Comparison of ENCODE assay signal across 19 cellular contexts in genomic region chr1:67835663-67836452, GRCh38. TPM values are rescaled to one million over a fixed set of nuclear protein-coding genes. Genes with fewer than 3 reads are reported as not detected.
DNase-seq lines count a peak whose midpoint lies in the region; ATAC-seq and TF ChIP-seq lines count a peak whose summit lies in the region.
"Had no signal": no experiment of that assay in that cellular context is flagged by ENCODE, and none has a peak within 500 bp of the region (broad histone marks: within the 10 kb centered on the region; RNA-seq: fewer than 3 reads in every experiment).

No MANE protein-coding gene starts in this region.

- 27% methylated on average over 3 of the region's 3 CpGs for WGBS in mammary epithelial cell (ENCODE audit: low coverage, missing lambda C conversion rate)

- no peaks in the 10 kb centered on the region for H3K9me2 ChIP-seq in GM23338 (ENCODE audit: insufficient read depth)

- no peaks in the 10 kb centered on the region for H3K9me3 Mint-ChIP-seq in MCF 10A (ENCODE audit: unreplicated experiment)
- H3K9me3 Mint-ChIP-seq in GM23338: no peaks in the 10 kb centered on the region

- H3K4me2 ChIP-seq in mammary epithelial cell (ENCODE audit: insufficient read depth, low read depth, low read length) (peak overlapping the region; percentile 25), GM23338 (no peak overlapping the region)

- no peaks in the 10 kb centered on the region for H3K27me3 Mint-ChIP-seq in MCF 10A (ENCODE audit: insufficient read depth, unreplicated experiment)
- peaks cover 34% of the 10 kb centered on the region for H3K27me3 Mint-ChIP-seq in GM23338 (ENCODE audit: insufficient read depth, low read depth, poor library complexity)

- no peaks in the 10 kb centered on the region for H3K36me3 Mint-ChIP-seq in MCF 10A (ENCODE audit: insufficient read depth, unreplicated experiment)
- no peaks in the 10 kb centered on the region for H3K36me3 Mint-ChIP-seq in GM23338 (ENCODE audit: low read depth)
- H3K36me3 Mint-ChIP-seq: CD4-positive, alpha-beta memory T cell had no signal

- no peaks in the 10 kb centered on the region; the same call in 1 of the 2 replicates for H3F3A ChIP-seq in GM23338 (replicated peaks; ENCODE audit: low read depth)

- H4K20me1 ChIP-seq in mammary epithelial cell (ENCODE audit: insufficient read depth, low read length) (no peaks in the 10 kb centered on the region), GM23338 (replicated peaks; ENCODE audit: insufficient read depth) (no peaks in the 10 kb centered on the region)

- H3K4me3 ChIP-seq in breast epithelium (no peak overlapping the region), mammary epithelial cell (replicated peaks in 1 of 3; ENCODE audit: insufficient read depth in 1 of 3, low read depth in 2 of 3, low read length in 3 of 3) (no peak overlapping the region), skin epidermis (no peak overlapping the region), GM23338 (no peak overlapping the region)
- H3K4me3 ChIP-seq: SJCRH30 had no signal

- no peak for ATAC-seq in HG03139 (IDR thresholded peaks at IDR 0.05; ENCODE audit: unreplicated experiment)
- ATAC-seq in GM23338: no peak

- CTCF ChIA-PET in MCF 10A (lab: Yijun Ruan, JAX): interaction anchor here (0.6 to 10.4 kb wide), 14 partner anchors 14 to 624 kb away, joined by 3 to 174 read pairs (median 3); no protein-coding TSS in a partner anchor
- CTCF ChIA-PET in mammary epithelial cell (lab: Charles Lee; ENCODE audit: low non-redundant PET): no interaction called here

- no peak overlapping the region for H3K27ac ChIP-seq in breast epithelium
- peak overlapping the region; percentile 78 for H3K27ac ChIP-seq in mammary epithelial cell (ENCODE audit: insufficient read depth, low read depth, low read length)
- peak overlapping the region in 12 of 21 experiments; percentile 13 to 97 (median 40) for H3K27ac ChIP-seq in skin epidermis
- H3K27ac ChIP-seq in GM23338 (ENCODE audit: low read depth): no peak overlapping the region
- H3K27ac ChIP-seq: RWPE1, SJCRH30 had no signal

- DNase-seq in MCF 10A (ENCODE audit: unreplicated experiment) (no peak), breast epithelium (ENCODE audit: low spot score in 2 of 2) (no peak), mammary epithelial cell (no peak), HuH-7.5 (ENCODE audit: low spot score) (no peak), GM23338 (ENCODE audit: low spot score) (no peak)
- DNase-seq in stimulated activated CD4-positive, alpha-beta T cell treated with anti-CD3 and anti-CD28 coated beads, Interleukin-2, amount 100 ng/mL, for 24 hours: no peak
- DNase-seq: 8988T; Calu3; CD4-positive, alpha-beta memory T cell; DMS79 treated with DMSO at 0.1 percent for 48 hours; HCEC 1CT; Kasumi-1; NCI-H187 treated with DMSO at 0.1 percent for 48 hours; NCI-H2171; NCI-H446 treated with DMSO at 0.1 percent for 48 hours; SJCRH30 had no signal

- in situ Hi-C loops in mammary epithelial cell (cut with MboI; ENCODE audit: low sequenced_read_pairs in 2 of 2): loop anchor here in 1 of 2 donors (5.0 to 25.0 kb wide), 3 partner anchors 64 to 299 kb away; no protein-coding TSS in a partner anchor

- dilution Hi-C loops in mammary epithelial cell (cut with HindIII; ENCODE audit: low sequenced_read_pairs): no loop called here

- TF ChIP-seq CTCF in MCF 10A (IDR thresholded peaks at IDR 0.05; ENCODE audit: unreplicated experiment) (no peak), breast epithelium (IDR thresholded peaks at IDR 0.05) (no peak), mammary epithelial cell (conservative IDR thresholded peaks at IDR 0.05 in 1 of 2, IDR thresholded peaks at IDR 0.05 in 1 of 2; ENCODE audit: extremely low read depth in 1 of 2, insufficient read depth in 1 of 2, low read depth in 1 of 2, low read length in 2 of 2) (no peak), GM23338 (conservative IDR thresholded peaks at IDR 0.05; ENCODE audit: low read depth in 2 of 2) (no peak)

- H3K79me2 ChIP-seq in mammary epithelial cell (ENCODE audit: insufficient read depth, low read length) (peaks cover 27% of the 10 kb centered on the region), GM23338 (replicated peaks; ENCODE audit: insufficient read depth) (no peaks in the 10 kb centered on the region)

- H3K36me3 ChIP-seq in breast epithelium (no peaks in the 10 kb centered on the region), mammary epithelial cell (ENCODE audit: insufficient read depth, low read length) (no peaks in the 10 kb centered on the region), GM23338 (ENCODE audit: insufficient read depth) (no peaks in the 10 kb centered on the region)
- H3K36me3 ChIP-seq: SJCRH30 had no signal

- no peak for TF ChIP-seq POLR2A in breast epithelium (IDR thresholded peaks at IDR 0.05)

- H3K27me3 ChIP-seq in breast epithelium: no peaks in the 10 kb centered on the region
- no peaks in the 10 kb centered on the region for H3K27me3 ChIP-seq in mammary epithelial cell (ENCODE audit: insufficient read depth, low read length)
- peaks cover 39% of the 10 kb centered on the region for H3K27me3 ChIP-seq in GM23338 (ENCODE audit: insufficient read depth)
- H3K27me3 ChIP-seq: SJCRH30 had no signal

- no peak overlapping the region for H3K4me3 Mint-ChIP-seq in MCF 10A (ENCODE audit: unreplicated experiment)
- no peak overlapping the region for H3K4me3 Mint-ChIP-seq in GM23338
- H3K4me3 Mint-ChIP-seq: CD4-positive, alpha-beta memory T cell had no signal

- H2AFZ ChIP-seq in mammary epithelial cell (ENCODE audit: low read depth, low read length) (no peak overlapping the region), GM23338 (no peak overlapping the region)

- H3K9me3 ChIP-seq in breast epithelium: no peaks in the 10 kb centered on the region
- no peaks in the 10 kb centered on the region for H3K9me3 ChIP-seq in mammary epithelial cell (replicated peaks; ENCODE audit: insufficient read depth, low read length)
- H3K9me3 ChIP-seq: SJCRH30 had no signal

- POLR2A ChIA-PET in MCF 10A (lab: Yijun Ruan, JAX): interaction anchor here (0.7 to 13.7 kb wide), 15 partner anchors 11 to 140 kb away, joined by 3 to 262 read pairs (median 4); no protein-coding TSS in a partner anchor

- no peak overlapping the region for H3K9ac ChIP-seq in mammary epithelial cell (ENCODE audit: insufficient read depth, low read length)

- H3K4me1 Mint-ChIP-seq in MCF 10A (ENCODE audit: insufficient read depth, unreplicated experiment): peaks cover 49% of the 10 kb centered on the region
- H3K4me1 Mint-ChIP-seq in GM23338: peaks cover 56% of the 10 kb centered on the region

- BruUV-seq in MCF 10A (replicated peaks; lab: Mats Ljungman, UMichigan): no TSS peak
- no TSS peak for BruUV-seq in mammary epithelial cell (replicated peaks; lab: Mats Ljungman, UMichigan)

- intact Hi-C loops in MCF 10A (cut with micrococcal nuclease) (no loop called here), breast epithelium (cut with DNase I; ENCODE audit: low total_unique reads) (no loop called here), mammary epithelial cell (cut with micrococcal nuclease) (loop anchor here (5.0 kb wide), 1 partner anchor 284 kb away; no protein-coding TSS in a partner anchor)

- H3K4me1 ChIP-seq in breast epithelium (no peaks in the 10 kb centered on the region), mammary epithelial cell (ENCODE audit: insufficient read depth, low read length) (peaks cover 75% of the 10 kb centered on the region), GM23338 (ENCODE audit: insufficient read depth) (peaks cover 55% of the 10 kb centered on the region)

- H3K27ac Mint-ChIP-seq in MCF 10A (ENCODE audit: low read depth, unreplicated experiment): peak overlapping the region; percentile 42
- no peak overlapping the region for H3K27ac Mint-ChIP-seq in GM23338
- H3K27ac Mint-ChIP-seq: CD4-positive, alpha-beta memory T cell had no signal

TF ChIP-seq in GM23338, 12 proteins besides CTCF, POLR2A, EP300 and RAD21 (continues in another document):
- TF ChIP-seq EZH2 (IDR thresholded peaks at IDR 0.05; ENCODE audit: low read depth, unreplicated experiment): no peak

RNA-seq across cellular contexts. Expression of gene GNG12, which starts 2.6 kb away (rescaled TPM):
- total RNA-seq in MCF 10A (2022) (117 and 135 TPM in 2 replicates), breast epithelium (100 to 1,000 TPM in 1 of 3 donors, 10 to 100 TPM in 2; 82.1 to 100 (median 87.5) TPM), mammary epithelial cell (100 to 1,000 TPM; 130 to 183 TPM)
- polyA plus RNA-seq in mammary epithelial cell (83.7 TPM), GM23338 (2016; fragmentation: Nextera tagmentation; extraction: Ambion mirVana) (12.7 and 13.4 TPM in 2 replicates)
- 154 TPM for polyA minus RNA-seq in mammary epithelial cell
- total RNA-seq in GM23338 (2014; rRNA removed; shearing (Covaris generic)): 30.4 and 33.0 TPM in 2 replicates
- total RNA-seq: CD4-positive, alpha-beta memory T cell had no signal
- polyA plus RNA-seq: CD4-positive, alpha-beta memory T cell had no signal

Comparison
In these comparisons a context has a peak if more than half of its experiments do, and no peak if none do; other contexts are left out.
1. H3K27ac ChIP-seq: peak in mammary epithelial cell (single experiment) and skin epidermis (12 of 21); none in breast epithelium (0 of 2) and GM23338 (single experiment).